Comparison of ENCODE assay signal across 23 cellular contexts in the genomic region with DNA sequence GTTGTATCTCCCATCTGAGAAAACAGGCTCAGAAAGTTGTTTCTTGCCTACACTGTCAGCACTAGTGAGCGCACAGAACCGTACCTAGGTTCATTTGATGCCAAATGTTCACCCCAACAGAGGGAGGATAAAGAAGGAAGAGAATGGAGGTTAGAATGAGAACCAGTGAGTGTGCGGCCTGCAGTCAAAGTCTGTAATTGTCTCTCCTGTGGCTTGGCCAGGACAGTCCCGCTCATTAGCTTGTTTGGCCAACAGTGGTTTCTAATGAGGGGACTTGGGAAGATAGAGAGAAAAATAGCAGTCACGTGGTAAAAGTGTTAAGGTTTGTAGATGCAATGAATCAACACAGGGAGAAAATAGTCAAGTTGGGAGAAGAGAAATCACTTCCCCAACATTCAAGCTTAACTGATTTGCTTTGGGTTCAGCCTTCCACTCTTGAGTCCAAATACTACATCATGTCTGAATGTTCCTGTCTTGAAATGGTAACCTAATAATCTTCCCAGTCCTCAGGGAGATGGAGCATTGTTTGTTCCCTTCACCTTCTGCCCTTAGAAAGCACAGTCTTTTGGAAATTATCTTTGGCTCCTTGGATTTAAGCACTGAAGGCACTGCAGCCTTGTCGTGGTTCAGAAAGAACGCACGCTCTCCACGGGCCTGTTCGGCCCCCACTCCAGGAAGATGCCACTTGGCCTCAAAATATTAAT.
A peak's percentile ranks its signal among the peaks of the same experiment; 100 is the strongest.
DNase-seq lines count a peak whose midpoint lies in the region; ATAC-seq and TF ChIP-seq lines count a peak whose summit lies in the region.
"Had no signal": no experiment of that assay in that cellular context is flagged by ENCODE, and none has a peak within 500 bp of the region (broad histone marks: within the 10 kb centered on the region; RNA-seq: fewer than 3 reads in every experiment).

No MANE protein-coding gene starts in this region.

- no peak overlapping the region for H3K4me3 ChIP-seq in KMS-11 (IDR thresholded peaks at IDR 0.05; ENCODE audit: insufficient read depth, low read depth, low read length)
- H3K4me3 ChIP-seq in coronary artery, result no peak overlapping the region
- H3K4me3 ChIP-seq in trophoblast cell (ENCODE audit: low read depth, low read length), result no peak overlapping the region
- H3K4me3 ChIP-seq in tibial artery, result no peak overlapping the region
- H3K4me3 ChIP-seq: lung had no signal

- WGBS in trophoblast cell (ENCODE audit: extremely low coverage, insufficient coverage, insufficient read length), result no CpG with 5 or more reads among the region's 10 CpGs

- ATAC-seq in GM19463 (IDR thresholded peaks at IDR 0.05; ENCODE audit: unreplicated experiment), result no peak
- ATAC-seq: activated CD4-positive, alpha-beta T cell treated with anti-CD3 and anti-CD28 coated beads for 36 hours; HepG2; naive thymus-derived CD8-positive, alpha-beta T cell had no signal

- H4K20me1 ChIP-seq in KMS-11 (ENCODE audit: insufficient read depth), result no peaks in the 10 kb centered on the region

- H3K4me1 ChIP-seq in KMS-11 (ENCODE audit: low read depth, poor library complexity, severe bottlenecking) (peaks cover 34% of the 10 kb centered on the region), trophoblast cell (ENCODE audit: control insufficient read depth in 1 of 2, insufficient read depth in 2 of 2, low read length in 2 of 2) (peaks cover 7 to 8% of the 10 kb centered on the region in 2 experiments), tibial artery (peaks cover 0 to 44% (median 32%) of the 10 kb centered on the region in 4 donors)
- H3K4me1 ChIP-seq: Caco-2 had no signal

- H3K23ac ChIP-seq in trophoblast cell (ENCODE audit: low read length), result no peak overlapping the region

- no peak overlapping the region for H2AK5ac ChIP-seq in trophoblast cell (ENCODE audit: low read length)

- no peak overlapping the region for H3K4ac ChIP-seq in trophoblast cell (ENCODE audit: low read depth, low read length)

- H3K14ac ChIP-seq in trophoblast cell (ENCODE audit: low read length), result no peak overlapping the region

- H3K9ac ChIP-seq in KMS-11, result no peak overlapping the region; the same call in 1 of the 2 replicates
- no peak overlapping the region for H3K9ac ChIP-seq in trophoblast cell (ENCODE audit: low read length)

- no peak overlapping the region for H2BK120ac ChIP-seq in trophoblast cell (ENCODE audit: insufficient read depth, low read length, poor library complexity)

- peak overlapping the region; percentile 39; the same call in 1 of the 2 replicates for H2AFZ ChIP-seq in KMS-11 (ENCODE audit: low read depth)
- no peak overlapping the region for H2AFZ ChIP-seq in trophoblast cell (ENCODE audit: insufficient read depth, low read length, poor library complexity)

- H4K91ac ChIP-seq in trophoblast cell (ENCODE audit: low read depth, low read length), result peak overlapping the region; percentile 67

- H3K18ac ChIP-seq in trophoblast cell (ENCODE audit: low read length), result no peak overlapping the region

- no peak overlapping the region for H2BK5ac ChIP-seq in trophoblast cell (ENCODE audit: low read depth, low read length, poor library complexity)

- intact Hi-C loops in tibial artery (cut with DNase I; ENCODE audit: low total_unique reads), result no loop called here

- peaks cover 5% of the 10 kb centered on the region for H3K79me1 ChIP-seq in trophoblast cell (ENCODE audit: low read length)

- H3K27ac ChIP-seq in KMS-11, result peak overlapping the region; percentile 35
- peak overlapping the region; percentile 46 to 53 for H3K27ac ChIP-seq in coronary artery
- H3K27ac ChIP-seq in trophoblast cell (ENCODE audit: low read depth, low read length), result no peak overlapping the region
- peak overlapping the region; percentile 65 to 71 for H3K27ac ChIP-seq in tibial artery
- H3K27ac ChIP-seq: C4-2B, VCaP had no signal

- TF ChIP-seq CTCF in KMS-11 (conservative IDR thresholded peaks at IDR 0.05; ENCODE audit: low read depth, low read length), result no peak
- no peak for TF ChIP-seq CTCF in coronary artery (IDR thresholded peaks at IDR 0.05)
- TF ChIP-seq CTCF in tibial artery (IDR thresholded peaks at IDR 0.05), result no peak

- H3K27me3 ChIP-seq in KMS-11 (ENCODE audit: insufficient read depth, low read depth) (no peaks in the 10 kb centered on the region), trophoblast cell (ENCODE audit: insufficient read depth, low read length) (no peaks in the 10 kb centered on the region), tibial artery (no peaks in the 10 kb centered on the region)

- H3K9me3 ChIP-seq in trophoblast cell (ENCODE audit: insufficient read depth, low read depth, low read length) (no peaks in the 10 kb centered on the region), tibial artery (no peaks in the 10 kb centered on the region)
- H3K9me3 ChIP-seq: Caco-2 had no signal

- H4K8ac ChIP-seq in trophoblast cell (ENCODE audit: low read depth, low read length), result no peak overlapping the region

- H3K79me2 ChIP-seq in KMS-11 (ENCODE audit: insufficient read depth, low read depth) (no peaks in the 10 kb centered on the region), trophoblast cell (ENCODE audit: control insufficient read depth, insufficient read depth, low read length, poor library complexity) (peaks cover 1% of the 10 kb centered on the region)

- H3K4me2 ChIP-seq in KMS-11 (0 out of 2 replicates have a peak overlapping the region, but pooled peaks have one; percentile 18), trophoblast cell (ENCODE audit: low read length) (no peak overlapping the region)

- no peak overlapping the region for H2BK12ac ChIP-seq in trophoblast cell (ENCODE audit: low read length)

- H4K12ac ChIP-seq in trophoblast cell (ENCODE audit: low read depth, low read length), result no peak overlapping the region

- H3K36me3 ChIP-seq in KMS-11 (ENCODE audit: insufficient read depth) (no peaks in the 10 kb centered on the region), trophoblast cell (ENCODE audit: control insufficient read depth in 1 of 2, insufficient read depth in 2 of 2, low read length in 2 of 2) (no peaks in the 10 kb centered on the region), tibial artery (no peaks in the 10 kb centered on the region)

- DNase-seq in coronary artery (ENCODE audit: low spot score) (no peak), trophoblast cell (no peak), tibial artery (no peak), nucleus accumbens (lab: John Stamatoyannopoulos, UW) (no peak)
- no peak for DNase-seq in activated CD4-positive, alpha-beta T cell treated with anti-CD3 and anti-CD28 coated beads, Interleukin-2, amount 50 U/mL, for 4 hours
- DNase-seq: activated CD4-positive, alpha-beta T cell treated with anti-CD3 and anti-CD28 coated beads for 36 hours; activated effector memory CD4-positive, alpha-beta T cell treated with anti-CD3 and anti-CD28 coated beads, Interleukin-2, amount 50 U/mL, for 16 hours; activated T-cell treated with anti-CD3 and anti-CD28 coated beads, Interleukin-2, amount 50 U/mL, for 1 hour; Caco-2; cortex of kidney; hippocampal formation; naive thymus-derived CD8-positive, alpha-beta T cell; NCI-H1694; NCI-H748 treated with DMSO at 0.1 percent for 48 hours; small intestine; stimulated activated naive CD4-positive, alpha-beta T cell treated with Interleukin-2 at 50 U/mL for 16 hours; SW 1271 had no signal
